8 cellular contexts compared by ENCODE assay signal in genomic region chr11:121655481-121656332, GRCh38.
DNase-seq lines count a peak whose midpoint lies in the region; ATAC-seq and TF ChIP-seq lines count a peak whose summit lies in the region.

No MANE protein-coding gene starts in this region.

- peak overlapping the region; percentile 100 for H3K27ac Mint-ChIP-seq in nephron

- DNase-seq in DMS79 (lab: John Stamatoyannopoulos, UW) (peak; percentile 83), KBM-7 (peak; percentile 89), RPMI8226 (peak; percentile 68), fibroblast of the aortic adventitia (ENCODE audit: low read depth) (peak; percentile 99)
- DNase-seq in activated effector memory CD4-positive, alpha-beta T cell treated with anti-CD3 and anti-CD28 coated beads, Interleukin-2, amount 50 U/mL, for 16 hours: peak; percentile 87
- DNase-seq in stimulated activated naive CD8-positive, alpha-beta T cell treated with anti-CD3 and anti-CD28 coated beads, Interleukin-15, Interleukin-2, amounts not matched to agents 100 U/mL and 50 U/mL, for 24 hours: peak; percentile 84

- no peaks in the 10 kb centered on the region for H3K27me3 Mint-ChIP-seq in nephron (ENCODE audit: low read depth)

- H3K36me3 Mint-ChIP-seq in nephron (ENCODE audit: low read depth): no peaks in the 10 kb centered on the region

- TF ChIP-seq CTCF in fibroblast of the aortic adventitia (IDR thresholded peaks at IDR 0.05; ENCODE audit: insufficient read depth, low read length): peak; percentile 96
- TF ChIP-seq CTCF in nephron (IDR thresholded peaks at IDR 0.05; ENCODE audit: unreplicated experiment in 3 of 3): peak; percentile 84 to 93 (median 84)

- ATAC-seq in GM21723 (IDR thresholded peaks at IDR 0.05; ENCODE audit: unreplicated experiment): peak; percentile 95
- ATAC-seq in stimulated activated naive CD8-positive, alpha-beta T cell treated with anti-CD3 and anti-CD28 coated beads, Interleukin-15, Interleukin-2, amounts not matched to agents 100 U/mL and 50 U/mL, for 24 hours: peak; percentile 87

- H3K4me1 Mint-ChIP-seq in nephron: peaks cover 55% of the 10 kb centered on the region

- peak overlapping the region; percentile 64 for H3K4me3 ChIP-seq in fibroblast of the aortic adventitia (ENCODE audit: low read depth, low read length)

- in situ Hi-C loops in KBM-7 (cut with MboI; ENCODE audit: low pct_unique_long_range_greater_than_20kb, low sequenced_read_pairs): loop anchor here (25.0 kb wide), 2 partner anchors 557 to 857 kb away; no protein-coding TSS in a partner anchor

- no peaks in the 10 kb centered on the region for H3K9me3 Mint-ChIP-seq in nephron

- H3K4me3 Mint-ChIP-seq in nephron: peak overlapping the region; percentile 70 to 85 (median 83)

Comparison
In these comparisons a context has a peak if more than half of its experiments do, and no peak if none do; other contexts are left out.
1. Peak in every context shown above with its lines: DNase-seq, ATAC-seq and H3K4me3 ChIP-seq.